Comparison of ENCODE assay signal across 12 cellular contexts in the genomic region with DNA sequence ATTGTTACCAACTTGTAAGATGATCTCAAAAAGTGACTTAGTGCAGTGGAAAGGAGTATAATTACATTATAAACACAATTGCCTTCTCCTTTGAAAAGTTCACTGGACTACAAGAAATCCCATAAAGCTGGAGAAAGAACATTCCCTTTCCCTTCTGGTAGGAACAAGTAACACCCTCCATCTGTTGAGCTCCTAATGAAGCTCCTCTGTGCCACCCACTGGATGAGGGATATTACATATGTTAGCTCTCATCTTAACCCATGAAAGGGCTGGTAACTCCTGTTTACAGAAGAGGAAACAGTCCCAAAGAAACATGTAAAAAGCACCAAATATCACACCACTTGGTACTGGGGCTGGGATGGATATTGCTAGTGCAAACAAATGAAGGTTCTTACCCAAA. TPM values are rescaled to one million over a fixed set of nuclear protein-coding genes. Genes with fewer than 3 reads are reported as not detected.
DNase-seq lines count a peak whose midpoint lies in the region; ATAC-seq and TF ChIP-seq lines count a peak whose summit lies in the region.
"Had no signal": no experiment of that assay in that cellular context is flagged by ENCODE, and none has a peak within 500 bp of the region (broad histone marks: within the 10 kb centered on the region; RNA-seq: fewer than 3 reads in every experiment).

No MANE protein-coding gene starts in this region.

- no peaks in the 10 kb centered on the region for H3K27me3 Mint-ChIP-seq in activated CD4-positive, alpha-beta T cell treated with anti-CD3 and anti-CD28 coated beads, Interleukin-2, amount 10 ng/mL, durations not matched to agents 24 days and 14 days
- H3K27me3 Mint-ChIP-seq in mesothelial cell of epicardium (ENCODE audit: low read depth): no peaks in the 10 kb centered on the region
- H3K27me3 Mint-ChIP-seq: activated CD4-positive, alpha-beta T cell treated with anti-CD3 and anti-CD28 coated beads, Interleukin-2, amount 10 ng/mL, durations not matched to agents 7 days and 5 days; T-helper 17 cell had no signal

- H3K79me2 ChIP-seq in GM23248 (ENCODE audit: insufficient read depth): peaks cover 31% of the 10 kb centered on the region

- H3K9me3 Mint-ChIP-seq in activated CD4-positive, alpha-beta T cell treated with anti-CD3 and anti-CD28 coated beads, Interleukin-2, amount 10 ng/mL, durations not matched to agents 24 days and 14 days: no peaks in the 10 kb centered on the region
- no peaks in the 10 kb centered on the region for H3K9me3 Mint-ChIP-seq in mesothelial cell of epicardium
- H3K9me3 Mint-ChIP-seq: activated CD4-positive, alpha-beta T cell treated with anti-CD3 and anti-CD28 coated beads, Interleukin-2, amount 10 ng/mL, durations not matched to agents 7 days and 5 days had no signal

- no peak overlapping the region for H3K4me2 ChIP-seq in GM23248 (ENCODE audit: unreplicated experiment)

- H3K27ac ChIP-seq in GM23248: peak overlapping the region; percentile 6; the same call in 1 of the 2 replicates
- no peak overlapping the region for H3K27ac ChIP-seq in RWPE2 (ENCODE audit: poor library complexity, severe bottlenecking)
- H3K27ac ChIP-seq: upper lobe of right lung had no signal

- no peak overlapping the region for H3K4me3 Mint-ChIP-seq in activated CD4-positive, alpha-beta T cell treated with anti-CD3 and anti-CD28 coated beads, Interleukin-2, amount 10 ng/mL, durations not matched to agents 24 days and 14 days
- H3K4me3 Mint-ChIP-seq in mesothelial cell of epicardium: no peak overlapping the region
- H3K4me3 Mint-ChIP-seq: activated CD4-positive, alpha-beta T cell treated with anti-CD3 and anti-CD28 coated beads, Interleukin-2, amount 10 ng/mL, durations not matched to agents 7 days and 5 days; T-helper 17 cell had no signal

- no peaks in the 10 kb centered on the region; the same call in 1 of the 2 replicates for H4K20me1 ChIP-seq in GM23248 (ENCODE audit: insufficient read depth)

- H2AFZ ChIP-seq in GM23248: no peak overlapping the region

- no peaks in the 10 kb centered on the region for H3K9me2 ChIP-seq in GM23248 (ENCODE audit: insufficient read depth)

- H3K27me3 ChIP-seq in GM23248 (replicated peaks; ENCODE audit: insufficient read depth): no peaks in the 10 kb centered on the region
- H3K27me3 ChIP-seq in RWPE2 (ENCODE audit: insufficient read depth, poor library complexity, severe bottlenecking): no peaks in the 10 kb centered on the region
- H3K27me3 ChIP-seq: upper lobe of right lung had no signal

- peak overlapping the region; percentile 69 for H3K27ac Mint-ChIP-seq in activated CD4-positive, alpha-beta T cell treated with anti-CD3 and anti-CD28 coated beads, Interleukin-2, amount 10 ng/mL, durations not matched to agents 24 days and 14 days
- H3K27ac Mint-ChIP-seq in mesothelial cell of epicardium: peak overlapping the region; percentile 21
- H3K27ac Mint-ChIP-seq: activated CD4-positive, alpha-beta T cell treated with anti-CD3 and anti-CD28 coated beads, Interleukin-2, amount 10 ng/mL, durations not matched to agents 7 days and 5 days had no signal

- H3K9me3 ChIP-seq in GM23248 (ENCODE audit: low read depth) (no peaks in the 10 kb centered on the region), RWPE2 (ENCODE audit: severe bottlenecking) (no peaks in the 10 kb centered on the region)
- H3K9me3 ChIP-seq: upper lobe of right lung had no signal

- DNase-seq in activated CD4-positive, alpha-beta T cell treated with anti-CD3 and anti-CD28 coated beads, Interleukin-2, amount 10 ng/mL, durations not matched to agents 24 days and 14 days: no peak
- DNase-seq in activated CD4-positive, alpha-beta T cell treated with anti-CD3 and anti-CD28 coated beads, Interleukin-2, amount 50 U/mL, for 1 hour: no peak
- DNase-seq in GM23248 (no peak), RWPE2 (ENCODE audit: low spot score) (no peak), mesothelial cell of epicardium (ENCODE audit: low spot score in 2 of 2, unreplicated experiment in 2 of 2) (no peak)
- DNase-seq: activated CD4-positive, alpha-beta T cell treated with anti-CD3 and anti-CD28 coated beads, Interleukin-2, amount 10 ng/mL, durations not matched to agents 7 days and 5 days; kidney; T-helper 17 cell; upper lobe of right lung had no signal

- peaks cover 43% of the 10 kb centered on the region for H3K36me3 ChIP-seq in GM23248 (ENCODE audit: low read depth)
- H3K36me3 ChIP-seq in RWPE2 (ENCODE audit: low read depth): peaks cover 89% of the 10 kb centered on the region

- H3K4me1 Mint-ChIP-seq in activated CD4-positive, alpha-beta T cell treated with anti-CD3 and anti-CD28 coated beads, Interleukin-2, amount 10 ng/mL, durations not matched to agents 24 days and 14 days: peaks cover 11% of the 10 kb centered on the region
- peaks cover 5% of the 10 kb centered on the region for H3K4me1 Mint-ChIP-seq in mesothelial cell of epicardium
- H3K4me1 Mint-ChIP-seq: T-helper 17 cell had no signal

- TF ChIP-seq CTCF in RWPE2 (IDR thresholded peaks at IDR 0.05; ENCODE audit: poor library complexity, severe bottlenecking): peak; percentile 5
- TF ChIP-seq CTCF in mesothelial cell of epicardium (IDR thresholded peaks at IDR 0.05; ENCODE audit: unreplicated experiment): no peak

- H3F3A ChIP-seq in GM23248 (ENCODE audit: insufficient read depth): peaks cover 53% of the 10 kb centered on the region

- H3K4me3 ChIP-seq in GM23248 (no peak overlapping the region), RWPE2 (ENCODE audit: severe bottlenecking) (no peak overlapping the region)
- H3K4me3 ChIP-seq: upper lobe of right lung had no signal

- H3K4me1 ChIP-seq in GM23248 (ENCODE audit: insufficient read depth): peaks cover 11% of the 10 kb centered on the region
- no peaks in the 10 kb centered on the region for H3K4me1 ChIP-seq in RWPE2 (ENCODE audit: insufficient read depth, poor library complexity, severe bottlenecking)
- H3K4me1 ChIP-seq: upper lobe of right lung had no signal

- intact Hi-C loops in activated CD4-positive, alpha-beta T cell treated with anti-CD3 and anti-CD28 coated beads, Interleukin-2, amount 10 ng/mL, durations not matched to agents 24 days and 14 days (cut with micrococcal nuclease): no loop called here

- H3K9ac ChIP-seq in GM23248: no peak overlapping the region

- H3K36me3 Mint-ChIP-seq in activated CD4-positive, alpha-beta T cell treated with anti-CD3 and anti-CD28 coated beads, Interleukin-2, amount 10 ng/mL, durations not matched to agents 24 days and 14 days (ENCODE audit: low read depth): peaks cover 60% of the 10 kb centered on the region
- H3K36me3 Mint-ChIP-seq in mesothelial cell of epicardium: peaks cover 33% of the 10 kb centered on the region

- peak; percentile 65 for ATAC-seq in RWPE2 (ENCODE audit: low read depth)
- ATAC-seq in HG02973 (IDR thresholded peaks at IDR 0.05; ENCODE audit: unreplicated experiment): no peak
- no peak for ATAC-seq in GM19328 (IDR thresholded peaks at IDR 0.05; ENCODE audit: unreplicated experiment)
- no peak for ATAC-seq in HG03139 (IDR thresholded peaks at IDR 0.05; ENCODE audit: unreplicated experiment)
- ATAC-seq: T-helper 17 cell, upper lobe of right lung had no signal

- in situ Hi-C loops in GM23248 (cut with MboI): no loop called here

RNA-seq across cellular contexts. Expression of a gene that starts 8.1 kb away (rescaled TPM):
- 1,086 and 1,108 TPM in 2 replicates for total RNA-seq in activated CD4-positive, alpha-beta T cell treated with anti-CD3 and anti-CD28 coated beads, Interleukin-2, amount 10 ng/mL, durations not matched to agents 24 days and 14 days
- 1,144 and 1,237 TPM in 2 replicates for total RNA-seq in GM23248 (2014; rRNA removed; shearing (Covaris generic))
- polyA plus RNA-seq in GM23248 (2016; fragmentation: Nextera tagmentation; extraction: Ambion mirVana): 879 and 921 TPM in 2 replicates
- total RNA-seq in mesothelial cell of epicardium: 188 to 197 TPM (median 188 TPM) in 3 replicates

RNA-seq across cellular contexts. Expression of a gene that starts 11.8 kb away (rescaled TPM):
- total RNA-seq in activated CD4-positive, alpha-beta T cell treated with anti-CD3 and anti-CD28 coated beads, Interleukin-2, amount 10 ng/mL, durations not matched to agents 24 days and 14 days: 57.9 and 59.8 TPM in 2 replicates
- 22.1 and 46.8 TPM in 2 replicates for total RNA-seq in GM23248 (2014; rRNA removed; shearing (Covaris generic))
- 54.7 and 56.6 TPM in 2 replicates for polyA plus RNA-seq in GM23248 (2016; fragmentation: Nextera tagmentation; extraction: Ambion mirVana)
- total RNA-seq in mesothelial cell of epicardium: 28.2 to 31.2 TPM (median 30.6 TPM) in 3 replicates

RNA-seq across cellular contexts. Expression of a gene that starts 11.9 kb away (rescaled TPM):
- total RNA-seq in activated CD4-positive, alpha-beta T cell treated with anti-CD3 and anti-CD28 coated beads, Interleukin-2, amount 10 ng/mL, durations not matched to agents 24 days and 14 days: 42.9 and 43.1 TPM in 2 replicates
- total RNA-seq in GM23248 (2014; rRNA removed; shearing (Covaris generic)): 64.1 and 69.1 TPM in 2 replicates
- 68.2 and 70.1 TPM in 2 replicates for polyA plus RNA-seq in GM23248 (2016; fragmentation: Nextera tagmentation; extraction: Ambion mirVana)
- 36.9 to 41.4 TPM (median 39.7 TPM) in 3 replicates for total RNA-seq in mesothelial cell of epicardium

RNA-seq across cellular contexts. Expression of a gene that starts 32.9 kb away (rescaled TPM):
- 99.4 and 106 TPM in 2 replicates for total RNA-seq in activated CD4-positive, alpha-beta T cell treated with anti-CD3 and anti-CD28 coated beads, Interleukin-2, amount 10 ng/mL, durations not matched to agents 24 days and 14 days
- total RNA-seq in GM23248 (2014; rRNA removed; shearing (Covaris generic)): 17.1 and 17.7 TPM in 2 replicates
- 17.5 and 17.6 TPM in 2 replicates for polyA plus RNA-seq in GM23248 (2016; fragmentation: Nextera tagmentation; extraction: Ambion mirVana)
- total RNA-seq in mesothelial cell of epicardium: 35.7 to 42.4 TPM (median 41.9 TPM) in 3 replicates
